Comparison of ENCODE assay signal across 11 cellular contexts in genomic region chr11:70604221-70604620, GRCh38.
"Had no signal": no experiment of that assay in that cellular context is flagged by ENCODE, and none has a peak within 500 bp of the region (broad histone marks: within the 10 kb centered on the region; RNA-seq: fewer than 3 reads in every experiment).

No MANE protein-coding gene starts in this region.

- H3K4me3 ChIP-seq: heart left ventricle, skin epidermis had no signal

- H3K36me3 ChIP-seq: heart left ventricle had no signal

- H3K27ac ChIP-seq: heart left ventricle, skin epidermis had no signal

- DNase-seq: cerebellar nuclear complex; effector CD4-positive, alpha-beta T cell; hippocampal formation; kidney glomerular epithelial cell; stimulated activated CD4-positive, alpha-beta T cell treated with anti-CD3 and anti-CD28 coated beads, Interleukin-2, amount 100 ng/mL, for 24 hours; stimulated activated CD4-positive, alpha-beta T cell treated with anti-CD3 and anti-CD28 coated beads, Interleukin-4, amount 100 ng/mL, for 4 hours; stimulated activated naive B cell treated with anti-CD40 and anti-IgM and Interleukin-4, amounts not matched to agents 10 μg/mL and 1 μg/mL and 100 μg/mL, for 72 hours; stimulated activated naive CD8-positive, alpha-beta T cell treated with anti-CD3 and anti-CD28 coated beads, Interleukin-15, amount 100 ng/mL, for 72 hours; trophoblast cell had no signal

- H3K9me3 ChIP-seq: heart left ventricle had no signal
